In genomic region chr18:22477222-22477621, GRCh38 we compare ENCODE assay signal across 8 cellular contexts. TPM values are rescaled to one million over a fixed set of nuclear protein-coding genes. Genes with fewer than 3 reads are reported as not detected.
"Had no signal": no experiment of that assay in that cellular context is flagged by ENCODE, and none has a peak within 500 bp of the region (broad histone marks: within the 10 kb centered on the region; RNA-seq: fewer than 3 reads in every experiment).

No MANE protein-coding gene starts in this region.

- H3K27ac ChIP-seq: GM23248 had no signal

- H3K4me1 Mint-ChIP-seq: H9 had no signal

- H3K27ac Mint-ChIP-seq: H9 had no signal

- H3K9ac ChIP-seq: GM23248 had no signal

- DNase-seq: GM23248, GOT3, H9, HCEC 1CT, IMR-90 had no signal

- H2AFZ ChIP-seq: GM23248 had no signal

- H3K4me3 ChIP-seq: GM23248 had no signal

- H3K4me3 Mint-ChIP-seq: H9 had no signal

- FAIRE-seq: H54, HTR-8/SVneo had no signal

- H3K9me3 Mint-ChIP-seq: H9 had no signal

RNA-seq across cellular contexts. Expression of gene CTAGE1, which starts 59.5 kb away (rescaled TPM):
- total RNA-seq: H9, HT-29, IMR-90 had no signal
